ENCODE assay signal across 14 cellular contexts in the genomic region with DNA sequence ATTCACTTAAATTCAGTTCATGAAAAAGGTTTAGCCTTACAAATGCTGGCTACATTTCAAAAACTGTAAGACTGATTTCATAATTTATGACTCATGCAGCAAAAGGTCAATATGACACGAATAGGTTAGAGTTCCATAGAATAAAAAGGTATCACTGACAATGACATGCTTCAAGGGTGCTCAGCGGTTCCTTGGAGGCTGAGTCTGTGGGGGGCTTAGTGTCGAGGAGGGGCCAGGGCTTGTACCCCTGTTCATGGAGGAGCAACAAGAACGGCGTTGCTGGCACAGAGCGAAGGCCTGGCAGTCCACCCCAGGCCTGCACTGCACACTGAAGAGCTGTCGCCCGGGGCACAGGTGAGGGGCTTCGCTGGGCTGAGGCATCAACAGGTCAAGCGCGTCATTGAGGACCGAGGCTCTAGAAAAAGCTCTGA.
DNase-seq lines count a peak whose midpoint lies in the region; ATAC-seq and TF ChIP-seq lines count a peak whose summit lies in the region.
"Had no signal": no experiment of that assay in that cellular context is flagged by ENCODE, and none has a peak within 500 bp of the region (broad histone marks: within the 10 kb centered on the region; RNA-seq: fewer than 3 reads in every experiment).

No MANE protein-coding gene starts in this region.

- TF ChIP-seq RAD21 in SK-N-SH (IDR thresholded peaks at IDR 0.05; ENCODE audit: low read length) = no peak

- no peak overlapping the region for H3K27ac Mint-ChIP-seq in activated CD8-positive, alpha-beta T cell treated with anti-CD3 and anti-CD28 coated beads, Interleukin-2, amount 10 ng/mL, durations not matched to agents 7 days and 5 days

- WGBS in SK-N-SH (ENCODE audit: low lambda C conversion rate) = 79% methylated on average over 12 of the region's 12 CpGs

- H3K27ac ChIP-seq in SK-N-SH (ENCODE audit: low read depth in 2 of 2, low read length in 1 of 2) (no peak overlapping the region), upper lobe of right lung (no peak overlapping the region)
- H3K27ac ChIP-seq: suprapubic skin had no signal

- H3K36me3 Mint-ChIP-seq in activated CD8-positive, alpha-beta T cell treated with anti-CD3 and anti-CD28 coated beads, Interleukin-2, amount 10 ng/mL, durations not matched to agents 7 days and 5 days (ENCODE audit: low read depth) = no peaks in the 10 kb centered on the region
- H3K36me3 Mint-ChIP-seq: brain had no signal

- intact Hi-C loops in left ventricle myocardium superior (cut with micrococcal nuclease) (loop anchor here (10.0 kb wide), 1 partner anchor 865 kb away; no protein-coding TSS in a partner anchor), cardiac septum (cut with DNase I) (no loop called here), upper lobe of right lung (cut with DNase I) (no loop called here)

- TF ChIP-seq EP300 in SK-N-SH (IDR thresholded peaks at IDR 0.05; ENCODE audit: borderline replicate concordance in 1 of 2, low read depth in 1 of 2, low read length in 1 of 2) = no peak

- H2AFZ ChIP-seq in SK-N-SH (ENCODE audit: low read depth) = no peak overlapping the region

- H3K27me3 ChIP-seq in SK-N-SH (ENCODE audit: insufficient read depth) (no peaks in the 10 kb centered on the region), upper lobe of right lung (no peaks in the 10 kb centered on the region)
- H3K27me3 ChIP-seq: suprapubic skin had no signal

- no peaks in the 10 kb centered on the region for H4K20me1 ChIP-seq in SK-N-SH (ENCODE audit: insufficient read depth)

- TF ChIP-seq CTCF in SK-N-SH (IDR thresholded peaks at IDR 0.05) = no peak
- no peak for TF ChIP-seq CTCF in upper lobe of right lung (IDR thresholded peaks at IDR 0.05)

- no peak overlapping the region for H3K4me2 ChIP-seq in SK-N-SH

- H3K9me2 ChIP-seq in SK-N-SH = no peaks in the 10 kb centered on the region

- H3K4me3 ChIP-seq in SK-N-SH (ENCODE audit: low read depth in 2 of 2, low read length in 1 of 2) (no peak overlapping the region), upper lobe of right lung (no peak overlapping the region)
- H3K4me3 ChIP-seq: lung, suprapubic skin had no signal

- POLR2A ChIA-PET in SK-N-SH (lab: Yijun Ruan, JAX) = no interaction called here
- POLR2A ChIA-PET in activated CD8-positive, alpha-beta T cell treated with anti-CD3 and anti-CD28 coated beads, Interleukin-2, amount 10 ng/mL, durations not matched to agents 7 days and 5 days (lab: Charles Lee) = no interaction called here

- peaks cover 0 to 7% of the 10 kb centered on the region in 2 experiments; a peak in 2 of 4 replicates for H3K4me1 ChIP-seq in SK-N-SH (ENCODE audit: control insufficient read depth in 1 of 2, insufficient read depth in 2 of 2, low read depth in 1 of 2, low read length in 1 of 2)
- peaks cover 14% of the 10 kb centered on the region for H3K4me1 ChIP-seq in upper lobe of right lung

- H3K36me3 ChIP-seq in SK-N-SH (replicated peaks in 1 of 2; ENCODE audit: control insufficient read depth in 1 of 2, insufficient read depth in 2 of 2, low read length in 1 of 2) (no peaks in the 10 kb centered on the region), upper lobe of right lung (no peaks in the 10 kb centered on the region)

- H3K9me3 ChIP-seq in SK-N-SH (no peaks in the 10 kb centered on the region), upper lobe of right lung (no peaks in the 10 kb centered on the region)
- H3K9me3 ChIP-seq: suprapubic skin had no signal

- no peak overlapping the region for H3K9ac ChIP-seq in SK-N-SH

- peaks cover 3% of the 10 kb centered on the region for H3K27me3 Mint-ChIP-seq in activated CD8-positive, alpha-beta T cell treated with anti-CD3 and anti-CD28 coated beads, Interleukin-2, amount 10 ng/mL, durations not matched to agents 7 days and 5 days (ENCODE audit: low read depth)

- no peak overlapping the region for H3K4me3 Mint-ChIP-seq in activated CD8-positive, alpha-beta T cell treated with anti-CD3 and anti-CD28 coated beads, Interleukin-2, amount 10 ng/mL, durations not matched to agents 7 days and 5 days
- H3K4me3 Mint-ChIP-seq: brain had no signal

- H3F3A ChIP-seq in SK-N-SH (replicated peaks; ENCODE audit: insufficient read depth) = no peaks in the 10 kb centered on the region

- H3K79me2 ChIP-seq in SK-N-SH (ENCODE audit: insufficient read depth) = no peaks in the 10 kb centered on the region

- peak; percentile 23 for ATAC-seq in left ventricle myocardium superior
- ATAC-seq in upper lobe of right lung = peak; percentile 54
- no peak for ATAC-seq in activated CD8-positive, alpha-beta T cell treated with anti-CD3 and anti-CD28 coated beads, Interleukin-2, amount 10 ng/mL, durations not matched to agents 7 days and 5 days
- no peak for ATAC-seq in HG03108 (IDR thresholded peaks at IDR 0.05; ENCODE audit: unreplicated experiment)
- ATAC-seq: Panc1 had no signal

- no peaks in the 10 kb centered on the region for H3K9me3 Mint-ChIP-seq in activated CD8-positive, alpha-beta T cell treated with anti-CD3 and anti-CD28 coated beads, Interleukin-2, amount 10 ng/mL, durations not matched to agents 7 days and 5 days (ENCODE audit: insufficient read depth)
- H3K9me3 Mint-ChIP-seq: brain had no signal

- H3K4me1 Mint-ChIP-seq in activated CD8-positive, alpha-beta T cell treated with anti-CD3 and anti-CD28 coated beads, Interleukin-2, amount 10 ng/mL, durations not matched to agents 7 days and 5 days (ENCODE audit: low read depth) = no peaks in the 10 kb centered on the region

- DNase-seq in left ventricle myocardium superior (no peak), cardiac septum (ENCODE audit: low spot score) (no peak), SK-N-SH (no peak), glomerular visceral epithelial cell (ENCODE audit: extremely low spot score) (peak; percentile 12), upper lobe of right lung (no peak), NCI-H1048 (lab: John Stamatoyannopoulos, UW) (no peak)
- DNase-seq in activated CD8-positive, alpha-beta T cell treated with anti-CD3 and anti-CD28 coated beads, Interleukin-2, amount 10 ng/mL, durations not matched to agents 7 days and 5 days = no peak
- DNase-seq: NCI-H2107, posterior cingulate gyrus had no signal

- CTCF ChIA-PET in SK-N-SH (lab: Yijun Ruan, JAX) = interaction anchor here (0.8 kb wide), 1 partner anchor 12 kb away, joined by 3 read pairs; no protein-coding TSS in a partner anchor
- CTCF ChIA-PET in activated CD8-positive, alpha-beta T cell treated with anti-CD3 and anti-CD28 coated beads, Interleukin-2, amount 10 ng/mL, durations not matched to agents 7 days and 5 days (lab: Charles Lee) = no interaction called here

TF ChIP-seq in SK-N-SH, 30 proteins besides CTCF, POLR2A, EP300 and RAD21:
- TF ChIP-seq JUND (IDR thresholded peaks at IDR 0.05) (peak; percentile 70), RCOR1 (IDR thresholded peaks at IDR 0.05; ENCODE audit: low read length) (no peak), RXRA (IDR thresholded peaks at IDR 0.05; ENCODE audit: borderline replicate concordance, low read depth) (peak; percentile 40; the same call in 1 of the 2 replicates), NFIC (IDR thresholded peaks at IDR 0.05; ENCODE audit: borderline replicate concordance) (peak; percentile 81), FOSL2 (IDR thresholded peaks at IDR 0.05; ENCODE audit: borderline replicate concordance, low read depth) (peak; percentile 78), GATA2 (CRISPR knock-in tag; IDR thresholded peaks at IDR 0.05) (no peak), TCF12 (IDR thresholded peaks at IDR 0.05) (0 out of 2 replicates have a peak, but pooled peaks have one; percentile 41), RFX5 (IDR thresholded peaks at IDR 0.05; ENCODE audit: low read length) (no peak), ZBTB33 (IDR thresholded peaks at IDR 0.05; ENCODE audit: borderline replicate concordance, low read depth) (no peak)
- TF ChIP-seq, protein P1, sequence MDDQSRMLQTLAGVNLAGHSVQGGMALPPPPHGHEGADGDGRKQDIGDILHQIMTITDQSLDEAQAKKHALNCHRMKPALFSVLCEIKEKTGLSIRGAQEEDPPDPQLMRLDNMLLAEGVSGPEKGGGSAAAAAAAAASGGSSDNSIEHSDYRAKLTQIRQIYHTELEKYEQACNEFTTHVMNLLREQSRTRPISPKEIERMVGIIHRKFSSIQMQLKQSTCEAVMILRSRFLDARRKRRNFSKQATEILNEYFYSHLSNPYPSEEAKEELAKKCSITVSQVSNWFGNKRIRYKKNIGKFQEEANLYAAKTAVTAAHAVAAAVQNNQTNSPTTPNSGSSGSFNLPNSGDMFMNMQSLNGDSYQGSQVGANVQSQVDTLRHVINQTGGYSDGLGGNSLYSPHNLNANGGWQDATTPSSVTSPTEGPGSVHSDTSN (IDR thresholded peaks at IDR 0.05) = peak; percentile 70

Comparison
In these comparisons a context has a peak if more than half of its experiments do, and no peak if none do; other contexts are left out.
1. ATAC-seq: peak in left ventricle myocardium superior (single experiment) and upper lobe of right lung (single experiment); none in activated CD8-positive, alpha-beta T cell treated with anti-CD3 and anti-CD28 coated beads, Interleukin-2, amount 10 ng/mL, durations not matched to agents 7 days and 5 days (single experiment) and HG03108 (single experiment).